In genomic region chr1:2575801-2576663, GRCh38 we compare ENCODE assay signal across 10 cellular contexts. TPM values are rescaled to one million over a fixed set of nuclear protein-coding genes. Genes with fewer than 3 reads are reported as not detected.
A peak's percentile ranks its signal among the peaks of the same experiment; 100 is the strongest.
DNase-seq lines count a peak whose midpoint lies in the region; ATAC-seq and TF ChIP-seq lines count a peak whose summit lies in the region.
"Had no signal": no experiment of that assay in that cellular context is flagged by ENCODE, and none has a peak within 500 bp of the region (broad histone marks: within the 10 kb centered on the region; RNA-seq: fewer than 3 reads in every experiment).

No MANE protein-coding gene starts in this region.

- no peak overlapping the region for H3K4me3 ChIP-seq in coronary artery
- H3K4me3 ChIP-seq: A549 had no signal

- H3K27ac Mint-ChIP-seq in T-helper 2 cell treated with Interferon-gamma antibody and Interleukin-4, amounts not matched to agents 5 μg/mL and 100 μg/mL, for 36 hours, result peak overlapping the region; percentile 62
- peak overlapping the region; percentile 95 for H3K27ac Mint-ChIP-seq in activated CD8-positive, alpha-beta T cell treated with anti-CD3 and anti-CD28 coated beads for 36 hours
- H3K27ac Mint-ChIP-seq in stimulated activated naive B cell treated with anti-CD40 and anti-IgM and Interleukin-4, amounts not matched to agents 10 μg/mL and 1 μg/mL and 100 μg/mL, for 72 hours, result peak overlapping the region; percentile 85

- no peak for TF ChIP-seq CTCF in activated CD8-positive, alpha-beta T cell treated with anti-CD3 and anti-CD28 coated beads for 36 hours (IDR thresholded peaks at IDR 0.05)
- no peak for TF ChIP-seq CTCF in coronary artery (IDR thresholded peaks at IDR 0.05)

- H3K4me1 Mint-ChIP-seq in T-helper 2 cell treated with Interferon-gamma antibody and Interleukin-4, amounts not matched to agents 5 μg/mL and 100 μg/mL, for 36 hours (ENCODE audit: low read depth), result peaks cover 31% of the 10 kb centered on the region
- peaks cover 54% of the 10 kb centered on the region for H3K4me1 Mint-ChIP-seq in activated CD8-positive, alpha-beta T cell treated with anti-CD3 and anti-CD28 coated beads for 36 hours (ENCODE audit: low read depth)
- peaks cover 46 to 73% of the 10 kb centered on the region in 2 donors for H3K4me1 Mint-ChIP-seq in stimulated activated naive B cell treated with anti-CD40 and anti-IgM and Interleukin-4, amounts not matched to agents 10 μg/mL and 1 μg/mL and 100 μg/mL, for 72 hours

- H3K27ac ChIP-seq in coronary artery, result peak overlapping the region in 1 of 2 donors; percentile 65
- H3K27ac ChIP-seq: A549 had no signal

- peaks cover 22% of the 10 kb centered on the region for H3K9me3 Mint-ChIP-seq in T-helper 2 cell treated with Interferon-gamma antibody and Interleukin-4, amounts not matched to agents 5 μg/mL and 100 μg/mL, for 36 hours
- H3K9me3 Mint-ChIP-seq in activated CD8-positive, alpha-beta T cell treated with anti-CD3 and anti-CD28 coated beads for 36 hours, result peaks cover 14% of the 10 kb centered on the region
- peaks cover 19 to 26% of the 10 kb centered on the region in 2 donors for H3K9me3 Mint-ChIP-seq in stimulated activated naive B cell treated with anti-CD40 and anti-IgM and Interleukin-4, amounts not matched to agents 10 μg/mL and 1 μg/mL and 100 μg/mL, for 72 hours

- H3K27me3 Mint-ChIP-seq in T-helper 2 cell treated with Interferon-gamma antibody and Interleukin-4, amounts not matched to agents 5 μg/mL and 100 μg/mL, for 36 hours (ENCODE audit: low read depth), result no peaks in the 10 kb centered on the region
- no peaks in the 10 kb centered on the region for H3K27me3 Mint-ChIP-seq in activated CD8-positive, alpha-beta T cell treated with anti-CD3 and anti-CD28 coated beads for 36 hours
- no peaks in the 10 kb centered on the region for H3K27me3 Mint-ChIP-seq in stimulated activated naive B cell treated with anti-CD40 and anti-IgM and Interleukin-4, amounts not matched to agents 10 μg/mL and 1 μg/mL and 100 μg/mL, for 72 hours

- H3K4me3 Mint-ChIP-seq in T-helper 2 cell treated with Interferon-gamma antibody and Interleukin-4, amounts not matched to agents 5 μg/mL and 100 μg/mL, for 36 hours, result no peak overlapping the region
- H3K4me3 Mint-ChIP-seq in activated CD8-positive, alpha-beta T cell treated with anti-CD3 and anti-CD28 coated beads for 36 hours, result peak overlapping the region; percentile 19
- H3K4me3 Mint-ChIP-seq in stimulated activated naive B cell treated with anti-CD40 and anti-IgM and Interleukin-4, amounts not matched to agents 10 μg/mL and 1 μg/mL and 100 μg/mL, for 72 hours, result peak overlapping the region; percentile 61 to 73

- H3K36me3 Mint-ChIP-seq in T-helper 2 cell treated with Interferon-gamma antibody and Interleukin-4, amounts not matched to agents 5 μg/mL and 100 μg/mL, for 36 hours (ENCODE audit: low read depth), result peaks cover 16% of the 10 kb centered on the region
- peaks cover 5% of the 10 kb centered on the region for H3K36me3 Mint-ChIP-seq in activated CD8-positive, alpha-beta T cell treated with anti-CD3 and anti-CD28 coated beads for 36 hours (ENCODE audit: low read depth)
- H3K36me3 Mint-ChIP-seq in stimulated activated naive B cell treated with anti-CD40 and anti-IgM and Interleukin-4, amounts not matched to agents 10 μg/mL and 1 μg/mL and 100 μg/mL, for 72 hours, result peaks cover 16 to 27% of the 10 kb centered on the region in 2 donors

- intact Hi-C loops in activated CD8-positive, alpha-beta T cell treated with anti-CD3 and anti-CD28 coated beads for 36 hours (cut with micrococcal nuclease), result loop anchor here (5.0 kb wide), 1 partner anchor 384 kb away; the partner anchor contains the start of gene FAAP20

- ATAC-seq in activated CD8-positive, alpha-beta T cell treated with anti-CD3 and anti-CD28 coated beads for 36 hours, result no peak
- ATAC-seq in left lobe of liver (peak; percentile 82), HG03280 (IDR thresholded peaks at IDR 0.05; ENCODE audit: unreplicated experiment) (no peak)
- ATAC-seq in stimulated activated naive B cell treated with anti-CD40 and anti-IgM and Interleukin-4, amounts not matched to agents 10 μg/mL and 1 μg/mL and 100 μg/mL, for 72 hours (replicated peaks), result peak; percentile 17 to 25
- ATAC-seq: A549 had no signal

- POLR2A ChIA-PET in activated CD8-positive, alpha-beta T cell treated with anti-CD3 and anti-CD28 coated beads for 36 hours (lab: Charles Lee), result interaction anchor here (1.5 to 2.8 kb wide), 2 partner anchors 10 to 19 kb away, joined by 7 to 34 read pairs; partner anchors contain the start of genes PRXL2B and TNFRSF14

- no peak for DNase-seq in T-helper 2 cell treated with Interferon-gamma antibody and Interleukin-4, amounts not matched to agents 5 μg/mL and 100 μg/mL, for 36 hours (ENCODE audit: low spot score)
- DNase-seq in T-helper 2 cell, result no peak
- DNase-seq in activated CD8-positive, alpha-beta T cell treated with anti-CD3 and anti-CD28 coated beads for 36 hours, result no peak
- DNase-seq in left lobe of liver (ENCODE audit: low spot score), result peak; percentile 72
- DNase-seq in stimulated activated naive B cell treated with anti-CD40 and anti-IgM and Interleukin-4, amounts not matched to agents 10 μg/mL and 1 μg/mL and 100 μg/mL, for 72 hours, result no peak
- DNase-seq in SKM-1 (lab: John Stamatoyannopoulos, UW; ENCODE audit: unreplicated experiment), result no peak
- no peak for DNase-seq in coronary artery (ENCODE audit: low spot score)
- DNase-seq: NCI-H1436 had no signal

- CTCF ChIA-PET in activated CD8-positive, alpha-beta T cell treated with anti-CD3 and anti-CD28 coated beads for 36 hours (lab: Charles Lee), result interaction anchor here (1.0 kb wide), 1 partner anchor 15 kb away, joined by 3 read pairs; no protein-coding TSS in a partner anchor

RNA-seq across cellular contexts. Expression of gene PRXL2B, which starts 10.5 kb away (rescaled TPM):
- 10 to 100 TPM; 39.1 to 43.6 TPM for total RNA-seq in activated CD8-positive, alpha-beta T cell treated with anti-CD3 and anti-CD28 coated beads for 36 hours
- total RNA-seq in left lobe of liver, result 9.9 TPM

RNA-seq across cellular contexts. Expression of gene TNFRSF14, which starts 19.9 kb away (rescaled TPM):
- 100 to 1,000 TPM; 134 to 140 TPM for total RNA-seq in activated CD8-positive, alpha-beta T cell treated with anti-CD3 and anti-CD28 coated beads for 36 hours
- 48.7 TPM for total RNA-seq in left lobe of liver

RNA-seq across cellular contexts. Expression of gene HES5, which starts 46.0 kb away (rescaled TPM):
- not detected for total RNA-seq in activated CD8-positive, alpha-beta T cell treated with anti-CD3 and anti-CD28 coated beads for 36 hours
- total RNA-seq in left lobe of liver, result 0.28 TPM

RNA-seq across cellular contexts. Expression of gene PANK4, which starts 49.6 kb away (rescaled TPM):
- 10 to 100 TPM; 39.0 to 40.6 TPM for total RNA-seq in activated CD8-positive, alpha-beta T cell treated with anti-CD3 and anti-CD28 coated beads for 36 hours
- 15.4 TPM for total RNA-seq in left lobe of liver

RNA-seq across cellular contexts. Expression of gene MMEL1, which starts 56.8 kb away (rescaled TPM):
- total RNA-seq in activated CD8-positive, alpha-beta T cell treated with anti-CD3 and anti-CD28 coated beads for 36 hours, result 1 to 10 TPM; 1.8 to 3.1 TPM
- not detected for total RNA-seq in left lobe of liver

Comparison
In these comparisons a context has a peak if more than half of its experiments do, and no peak if none do; other contexts are left out.
1. ATAC-seq: peak in left lobe of liver (single experiment) and stimulated activated naive B cell treated with anti-CD40 and anti-IgM and Interleukin-4, amounts not matched to agents 10 μg/mL and 1 μg/mL and 100 μg/mL, for 72 hours (2 of 2); none in activated CD8-positive, alpha-beta T cell treated with anti-CD3 and anti-CD28 coated beads for 36 hours (single experiment) and HG03280 (single experiment).
2. Peak in every context shown above with its lines, with median percentiles within 50 percentile points of each other: H3K27ac Mint-ChIP-seq.